8 cellular contexts compared by ENCODE assay signal in genomic region chr6:32152414-32153251, GRCh38. TPM values are rescaled to one million over a fixed set of nuclear protein-coding genes. Genes with fewer than 3 reads are reported as not detected.
A peak's percentile ranks its signal among the peaks of the same experiment; 100 is the strongest.
DNase-seq lines count a peak whose midpoint lies in the region; ATAC-seq and TF ChIP-seq lines count a peak whose summit lies in the region.

No MANE protein-coding gene starts in this region.

- no peak for TF ChIP-seq CTCF in mesothelial cell of epicardium (IDR thresholded peaks at IDR 0.05; ENCODE audit: unreplicated experiment)

- DNase-seq in AG20443 (ENCODE audit: low spot score), result peak; percentile 54
- DNase-seq in NCI-H69 (lab: John Stamatoyannopoulos, UW), result peak; percentile 27
- DNase-seq in ecto neural progenitor cell (ENCODE audit: low spot score), result peak; percentile 58
- peak in 1 of 2 experiments; percentile 55 for DNase-seq in mesothelial cell of epicardium (ENCODE audit: low spot score in 2 of 2, unreplicated experiment in 2 of 2)
- DNase-seq in NAMALWA (ENCODE audit: low spot score), result no peak
- no peak for DNase-seq in NCI-H2107 treated with DMSO at 0.1 percent for 48 hours (lab: John Stamatoyannopoulos, UW; ENCODE audit: unreplicated experiment)
- no peak for DNase-seq in left lobe of liver (ENCODE audit: low spot score)

- peaks cover 42% of the 10 kb centered on the region for H3K4me1 Mint-ChIP-seq in mesothelial cell of epicardium

- peaks cover 7% of the 10 kb centered on the region for H3K36me3 Mint-ChIP-seq in mesothelial cell of epicardium

- H3K9me3 Mint-ChIP-seq in mesothelial cell of epicardium, result no peaks in the 10 kb centered on the region

- H3K27ac Mint-ChIP-seq in mesothelial cell of epicardium, result peak overlapping the region; percentile 99

- peaks cover 5% of the 10 kb centered on the region for H3K27me3 Mint-ChIP-seq in mesothelial cell of epicardium (ENCODE audit: low read depth)

- ATAC-seq in left lobe of liver (no peak), HG03378 (IDR thresholded peaks at IDR 0.05; ENCODE audit: unreplicated experiment) (no peak)

- peak overlapping the region; percentile 99 for H3K4me3 Mint-ChIP-seq in mesothelial cell of epicardium

RNA-seq across cellular contexts. Expression of gene PRRT1, which starts 0.9 kb away (rescaled TPM):
- total RNA-seq in mesothelial cell of epicardium (3.0 to 4.5 TPM (median 3.4 TPM) in 3 replicates), left lobe of liver (0.38 TPM)

RNA-seq across cellular contexts. Expression of gene PPT2, which starts 1.3 kb away (rescaled TPM):
- total RNA-seq in mesothelial cell of epicardium (49.3 to 58.6 TPM (median 51.5 TPM) in 3 replicates), left lobe of liver (15.6 TPM)

RNA-seq across cellular contexts. Expression of gene EGFL8, which starts 11.8 kb away (rescaled TPM):
- 45.7 to 48.3 TPM (median 45.7 TPM) in 3 replicates for total RNA-seq in mesothelial cell of epicardium
- 6.3 TPM for total RNA-seq in left lobe of liver

RNA-seq across cellular contexts. Expression of gene FKBPL, which starts 22.5 kb away (rescaled TPM):
- total RNA-seq in mesothelial cell of epicardium (5.4 to 6.0 TPM (median 6.0 TPM) in 3 replicates), left lobe of liver (2.2 TPM)

RNA-seq across cellular contexts. Expression of gene AGPAT1, which starts 23.3 kb away (rescaled TPM):
- total RNA-seq in mesothelial cell of epicardium, result 63.2 to 69.0 TPM (median 64.6 TPM) in 3 replicates
- 32.4 TPM for total RNA-seq in left lobe of liver

Comparison
In these comparisons a context has a peak if more than half of its experiments do, and no peak if none do; other contexts are left out.
1. DNase-seq: peak in AG20443 (single experiment), NCI-H69 (single experiment) and ecto neural progenitor cell (single experiment); none in NAMALWA (single experiment), NCI-H2107 treated with DMSO at 0.1 percent for 48 hours (single experiment) and left lobe of liver (single experiment).